8 cellular contexts compared by ENCODE assay signal in the genomic region with DNA sequence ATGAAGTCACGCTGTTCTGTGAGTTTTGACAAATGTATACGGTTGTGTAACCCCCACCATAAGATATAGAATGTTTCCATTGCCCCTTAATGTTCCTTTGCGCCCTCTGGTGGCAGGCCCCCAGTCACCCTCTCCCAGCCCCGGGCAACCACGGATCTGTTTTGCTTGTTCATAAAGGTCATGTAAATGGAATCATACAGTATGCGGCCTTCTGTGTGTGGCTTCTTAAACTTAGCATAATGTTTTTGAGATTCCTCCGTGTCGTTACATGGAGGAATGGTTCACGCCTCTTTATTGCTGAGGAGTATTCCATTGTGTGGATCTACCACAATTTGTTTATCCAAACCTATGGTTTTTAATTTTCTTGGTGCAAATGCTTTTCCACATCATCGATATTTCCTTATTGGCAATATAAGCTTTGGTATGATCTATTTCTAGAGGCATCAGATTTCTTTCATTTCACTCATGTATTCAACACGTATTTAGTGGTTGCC. TPM values are rescaled to one million over a fixed set of nuclear protein-coding genes. Genes with fewer than 3 reads are reported as not detected.
DNase-seq lines count a peak whose midpoint lies in the region; ATAC-seq and TF ChIP-seq lines count a peak whose summit lies in the region.

No MANE protein-coding gene starts in this region.

- no peak overlapping the region for H3K4me3 Mint-ChIP-seq in T-cell
- H3K4me3 Mint-ChIP-seq in activated naive CD8-positive, alpha-beta T cell treated with anti-CD3 and anti-CD28 coated beads, Interleukin-2, amount 10 ng/mL, durations not matched to agents 7 days and 5 days = no peak overlapping the region

- H3K27ac Mint-ChIP-seq in T-cell = no peak overlapping the region
- H3K27ac Mint-ChIP-seq in activated naive CD8-positive, alpha-beta T cell treated with anti-CD3 and anti-CD28 coated beads, Interleukin-2, amount 10 ng/mL, durations not matched to agents 7 days and 5 days = no peak overlapping the region

- ATAC-seq in GM19035 (IDR thresholded peaks at IDR 0.05; ENCODE audit: unreplicated experiment) (peak; percentile 77), T-cell (replicated peaks in 1 of 4) (peak; percentile 60 to 79 (median 70)), HG02852 (IDR thresholded peaks at IDR 0.05; ENCODE audit: unreplicated experiment) (no peak)
- peak; percentile 85 for ATAC-seq in activated naive CD8-positive, alpha-beta T cell treated with anti-CD3 and anti-CD28 coated beads, Interleukin-2, amount 10 ng/mL, durations not matched to agents 7 days and 5 days (ENCODE audit: low read depth)

- no peaks in the 10 kb centered on the region for H3K9me2 ChIP-seq in Karpas-422 (replicated peaks; ENCODE audit: insufficient read depth, low read length)

- H2AFZ ChIP-seq in Karpas-422 (ENCODE audit: low read length) = no peak overlapping the region

- CTCF ChIA-PET in T-cell (lab: Charles Lee) = interaction anchor here (0.5 to 4.6 kb wide), 12 partner anchors 10 to 1892 kb away, joined by 3 to 19 read pairs (median 4); partner anchors contain the start of gene ANKRD6 (in 1 of the 2)

- no peaks in the 10 kb centered on the region for H3K4me1 ChIP-seq in Karpas-422 (ENCODE audit: low read length)
- H3K4me1 ChIP-seq in left ventricle myocardium inferior = peaks cover 3% of the 10 kb centered on the region
- no peaks in the 10 kb centered on the region for H3K4me1 ChIP-seq in spleen

- no peak overlapping the region for H3K9ac ChIP-seq in Karpas-422 (ENCODE audit: low read length)

- no peak overlapping the region for H3K4me2 ChIP-seq in Karpas-422 (ENCODE audit: low read depth, low read length, poor library complexity, severe bottlenecking)

- H4K20me1 ChIP-seq in Karpas-422 (ENCODE audit: insufficient read depth, low read depth, low read length) = no peaks in the 10 kb centered on the region

- 41 to 54% (median 47%) methylated on average over 11 of the region's 11 CpGs for WGBS in spleen, 5 donors

- TF ChIP-seq CTCF in left ventricle myocardium inferior (IDR thresholded peaks at IDR 0.05; ENCODE audit: borderline replicate concordance) = peak; percentile 88
- peak; percentile 73 to 90 (median 87) for TF ChIP-seq CTCF in spleen (IDR thresholded peaks at IDR 0.05 in 8 of 11, conservative IDR thresholded peaks at IDR 0.05 in 3 of 11)

- DNase-seq in Ammon's horn (ENCODE audit: low spot score) (peak; percentile 56), Karpas-422 (peak; percentile 87), T-cell (peak; percentile 29 to 81 (median 70)), left ventricle myocardium inferior (peak; percentile 69), spleen (peak; percentile 91)
- peak; percentile 78 for DNase-seq in activated naive CD8-positive, alpha-beta T cell treated with anti-CD3 and anti-CD28 coated beads, Interleukin-2, amount 10 ng/mL, durations not matched to agents 7 days and 5 days

- H3K27ac ChIP-seq in Karpas-422 (ENCODE audit: low read length) (no peak overlapping the region), left ventricle myocardium inferior (replicated peaks) (no peak overlapping the region), spleen (no peak overlapping the region)

- no peaks in the 10 kb centered on the region for H3K9me3 ChIP-seq in Karpas-422 (ENCODE audit: low read length)
- H3K9me3 ChIP-seq in left ventricle myocardium inferior (replicated peaks) = no peaks in the 10 kb centered on the region
- H3K9me3 ChIP-seq in spleen = no peaks in the 10 kb centered on the region

- TF ChIP-seq POLR2A in spleen (IDR thresholded peaks at IDR 0.05) = no peak

- H3K27me3 ChIP-seq in Karpas-422 (ENCODE audit: low read length) (no peaks in the 10 kb centered on the region), left ventricle myocardium inferior (ENCODE audit: low read depth) (no peaks in the 10 kb centered on the region), spleen (replicated peaks in 1 of 7) (no peaks in the 10 kb centered on the region)

- H3K4me3 ChIP-seq in Karpas-422 (ENCODE audit: low read length) (no peak overlapping the region), left ventricle myocardium inferior (no peak overlapping the region), spleen (no peak overlapping the region)

- H3K36me3 ChIP-seq in Karpas-422 (ENCODE audit: insufficient read depth, low read length) (no peaks in the 10 kb centered on the region), left ventricle myocardium inferior (peaks cover 6% of the 10 kb centered on the region), spleen (peaks cover 0 to 6% (median 0%) of the 10 kb centered on the region in 6 donors)

- POLR2A ChIA-PET in T-cell (lab: Charles Lee) = no interaction called here
- POLR2A ChIA-PET in activated naive CD8-positive, alpha-beta T cell treated with anti-CD3 and anti-CD28 coated beads, Interleukin-2, amount 10 ng/mL, durations not matched to agents 7 days and 5 days (lab: Charles Lee) = no interaction called here

- no peaks in the 10 kb centered on the region for H3K9me3 Mint-ChIP-seq in T-cell
- H3K9me3 Mint-ChIP-seq in activated naive CD8-positive, alpha-beta T cell treated with anti-CD3 and anti-CD28 coated beads, Interleukin-2, amount 10 ng/mL, durations not matched to agents 7 days and 5 days = no peaks in the 10 kb centered on the region

- H3K27me3 Mint-ChIP-seq in T-cell = no peaks in the 10 kb centered on the region
- H3K27me3 Mint-ChIP-seq in activated naive CD8-positive, alpha-beta T cell treated with anti-CD3 and anti-CD28 coated beads, Interleukin-2, amount 10 ng/mL, durations not matched to agents 7 days and 5 days = no peaks in the 10 kb centered on the region

- no peaks in the 10 kb centered on the region for H3K36me3 Mint-ChIP-seq in T-cell
- peaks cover 2% of the 10 kb centered on the region for H3K36me3 Mint-ChIP-seq in activated naive CD8-positive, alpha-beta T cell treated with anti-CD3 and anti-CD28 coated beads, Interleukin-2, amount 10 ng/mL, durations not matched to agents 7 days and 5 days

- no peaks in the 10 kb centered on the region for H3K4me1 Mint-ChIP-seq in T-cell
- peaks cover 19% of the 10 kb centered on the region for H3K4me1 Mint-ChIP-seq in activated naive CD8-positive, alpha-beta T cell treated with anti-CD3 and anti-CD28 coated beads, Interleukin-2, amount 10 ng/mL, durations not matched to agents 7 days and 5 days

- no peaks in the 10 kb centered on the region for H3K79me2 ChIP-seq in Karpas-422 (ENCODE audit: low read length)

- intact Hi-C loops in left ventricle myocardium inferior (cut with micrococcal nuclease) (loop anchor here (5.0 kb wide), 1 partner anchor 178 kb away; the partner anchor contains the start of gene ANKRD6), spleen (cut with DNase I; ENCODE audit: low total_unique reads) (no loop called here)

RNA-seq across cellular contexts. Expression of gene LYRM2, which starts 28.4 kb away (rescaled TPM):
- 13.7 and 23.9 TPM in 2 replicates for total RNA-seq in Karpas-422 (2014; rRNA removed; shearing (Covaris generic); ENCODE audit: low replicate concordance)
- total RNA-seq in T-cell (10 to 100 TPM; 18.9 to 27.0 (median 23.5) TPM), left ventricle myocardium inferior (41.3 TPM), spleen (10 to 100 TPM; 21.6 to 31.8 (median 25.5) TPM)
- total RNA-seq in activated naive CD8-positive, alpha-beta T cell treated with anti-CD3 and anti-CD28 coated beads, Interleukin-2, amount 10 ng/mL, durations not matched to agents 7 days and 5 days = 10 to 100 TPM; 32.0 to 36.8 TPM
- polyA plus RNA-seq in spleen = 10 to 100 TPM; 12.7 to 21.3 (median 15.8) TPM
